ENCODE assay signal across 18 cellular contexts in genomic region chr20:32560482-32560988, GRCh38. TPM values are rescaled to one million over a fixed set of nuclear protein-coding genes. Genes with fewer than 3 reads are reported as not detected.
DNase-seq lines count a peak whose midpoint lies in the region; ATAC-seq and TF ChIP-seq lines count a peak whose summit lies in the region.
"Had no signal": no experiment of that assay in that cellular context is flagged by ENCODE, and none has a peak within 500 bp of the region (broad histone marks: within the 10 kb centered on the region; RNA-seq: fewer than 3 reads in every experiment).

No MANE protein-coding gene starts in this region.

- POLR2A ChIA-PET in activated CD4-positive, alpha-beta memory T cell treated with anti-CD3 and anti-CD28 coated beads for 36 hours (lab: Charles Lee): no interaction called here
- POLR2A ChIA-PET in activated CD4-positive, alpha-beta memory T cell treated with anti-CD3 and anti-CD28 coated beads, Interleukin-2, amount 10 ng/mL, durations not matched to agents 7 days and 5 days (lab: Charles Lee): interaction anchor here (1.2 kb wide), 1 partner anchor 21 kb away, joined by 3 read pairs; no protein-coding TSS in a partner anchor

- H3K4me1 Mint-ChIP-seq in activated CD4-positive, alpha-beta memory T cell treated with anti-CD3 and anti-CD28 coated beads for 36 hours (ENCODE audit: low read depth): peaks cover 40% of the 10 kb centered on the region
- H3K4me1 Mint-ChIP-seq in activated CD4-positive, alpha-beta memory T cell treated with anti-CD3 and anti-CD28 coated beads, Interleukin-2, amount 10 ng/mL, durations not matched to agents 7 days and 5 days: no peaks in the 10 kb centered on the region
- H3K4me1 Mint-ChIP-seq in neural crest cell: peaks cover 51% of the 10 kb centered on the region
- peaks cover 36% of the 10 kb centered on the region for H3K4me1 Mint-ChIP-seq in chondrocyte (ENCODE audit: low read depth)

- CTCF ChIA-PET in activated CD4-positive, alpha-beta memory T cell treated with anti-CD3 and anti-CD28 coated beads for 36 hours (lab: Charles Lee): interaction anchor here (1.1 kb wide), 1 partner anchor 13 kb away, joined by 4 read pairs; no protein-coding TSS in a partner anchor
- CTCF ChIA-PET in activated CD4-positive, alpha-beta memory T cell treated with anti-CD3 and anti-CD28 coated beads, Interleukin-2, amount 10 ng/mL, durations not matched to agents 7 days and 5 days (lab: Charles Lee): no interaction called here

- DNase-seq in activated CD4-positive, alpha-beta memory T cell treated with anti-CD3 and anti-CD28 coated beads for 36 hours: no peak
- no peak for DNase-seq in activated CD4-positive, alpha-beta memory T cell treated with anti-CD3 and anti-CD28 coated beads, Interleukin-2, amount 10 ng/mL, durations not matched to agents 7 days and 5 days
- no peak for DNase-seq in neural crest cell (ENCODE audit: low read depth, low spot score)
- no peak for DNase-seq in SK-N-DZ (ENCODE audit: low spot score)
- no peak for DNase-seq in chondrocyte (ENCODE audit: low spot score)
- DNase-seq: aorta; dermis blood vessel endothelial cell; heart right ventricle; NCI-H1930; NCI-H526 treated with DMSO at 0.1 percent for 48 hours; Peyer's patch; stimulated activated CD4-positive, alpha-beta T cell treated with anti-CD3 and anti-CD28 coated beads, Interleukin-4, amount 100 ng/mL, for 4 hours had no signal

- no peak overlapping the region for H3K4me3 Mint-ChIP-seq in activated CD4-positive, alpha-beta memory T cell treated with anti-CD3 and anti-CD28 coated beads for 36 hours
- no peak overlapping the region for H3K4me3 Mint-ChIP-seq in activated CD4-positive, alpha-beta memory T cell treated with anti-CD3 and anti-CD28 coated beads, Interleukin-2, amount 10 ng/mL, durations not matched to agents 7 days and 5 days
- H3K4me3 Mint-ChIP-seq in neural crest cell (no peak overlapping the region), chondrocyte (ENCODE audit: unreplicated experiment) (no peak overlapping the region)

- H3K9ac ChIP-seq in HUES64 (ENCODE audit: low read depth, low read length): no peak overlapping the region
- H3K9ac ChIP-seq: parathyroid adenoma had no signal

- H3K9me3 ChIP-seq in HUES64 (ENCODE audit: insufficient read depth, low read depth, low read length): no peaks in the 10 kb centered on the region
- H3K9me3 ChIP-seq: heart right ventricle, Peyer's patch had no signal

- ATAC-seq in GM19395 (IDR thresholded peaks at IDR 0.05; ENCODE audit: unreplicated experiment): no peak
- ATAC-seq: heart right ventricle had no signal

- H3K27ac Mint-ChIP-seq in activated CD4-positive, alpha-beta memory T cell treated with anti-CD3 and anti-CD28 coated beads for 36 hours: peak overlapping the region; percentile 8
- H3K27ac Mint-ChIP-seq in activated CD4-positive, alpha-beta memory T cell treated with anti-CD3 and anti-CD28 coated beads, Interleukin-2, amount 10 ng/mL, durations not matched to agents 7 days and 5 days: no peak overlapping the region
- H3K27ac Mint-ChIP-seq in neural crest cell (ENCODE audit: unreplicated experiment) (peak overlapping the region; percentile 62), chondrocyte (ENCODE audit: unreplicated experiment) (no peak overlapping the region)

- H3K4me1 ChIP-seq in HUES64 (ENCODE audit: insufficient read depth, low read length): peaks cover 13% of the 10 kb centered on the region; the same call in 1 of the 2 replicates

- no peaks in the 10 kb centered on the region for H3K27me3 Mint-ChIP-seq in activated CD4-positive, alpha-beta memory T cell treated with anti-CD3 and anti-CD28 coated beads for 36 hours
- H3K27me3 Mint-ChIP-seq in activated CD4-positive, alpha-beta memory T cell treated with anti-CD3 and anti-CD28 coated beads, Interleukin-2, amount 10 ng/mL, durations not matched to agents 7 days and 5 days: no peaks in the 10 kb centered on the region
- H3K27me3 Mint-ChIP-seq in neural crest cell (ENCODE audit: low read depth) (no peaks in the 10 kb centered on the region), chondrocyte (ENCODE audit: low read depth) (no peaks in the 10 kb centered on the region)

- no peaks in the 10 kb centered on the region for H3K27me3 ChIP-seq in HUES64 (ENCODE audit: insufficient read depth, low read length)
- H3K27me3 ChIP-seq: Peyer's patch had no signal

- intact Hi-C loops in activated CD4-positive, alpha-beta memory T cell treated with anti-CD3 and anti-CD28 coated beads for 36 hours (cut with micrococcal nuclease): no loop called here

- TF ChIP-seq CTCF in neural crest cell (conservative IDR thresholded peaks at IDR 0.05): no peak
- TF ChIP-seq CTCF in chondrocyte (IDR thresholded peaks at IDR 0.05): no peak

- H3K4me3 ChIP-seq in HUES64 (ENCODE audit: low read length): no peak overlapping the region
- H3K4me3 ChIP-seq: heart right ventricle, Peyer's patch had no signal

- no peaks in the 10 kb centered on the region for H3K36me3 Mint-ChIP-seq in activated CD4-positive, alpha-beta memory T cell treated with anti-CD3 and anti-CD28 coated beads for 36 hours
- H3K36me3 Mint-ChIP-seq in activated CD4-positive, alpha-beta memory T cell treated with anti-CD3 and anti-CD28 coated beads, Interleukin-2, amount 10 ng/mL, durations not matched to agents 7 days and 5 days (ENCODE audit: low read depth): no peaks in the 10 kb centered on the region
- H3K36me3 Mint-ChIP-seq in neural crest cell (ENCODE audit: low read depth): no peaks in the 10 kb centered on the region
- H3K36me3 Mint-ChIP-seq in chondrocyte (ENCODE audit: low read depth): peaks cover 1% of the 10 kb centered on the region
- H3K36me3 Mint-ChIP-seq: type B pancreatic cell had no signal

- 69% methylated on average over 9 of the region's 9 CpGs for WGBS in HUES64

- H3K36me3 ChIP-seq in HUES64 (ENCODE audit: insufficient read depth, low read length): no peaks in the 10 kb centered on the region
- H3K36me3 ChIP-seq: heart right ventricle, Peyer's patch had no signal

- H3K27ac ChIP-seq in HUES64 (ENCODE audit: low read depth, low read length) (0 out of 2 replicates have a peak overlapping the region, but pooled peaks have one; percentile 44), cingulate gyrus (ENCODE audit: low read depth, low read length) (peak overlapping the region; percentile 58)
- H3K27ac ChIP-seq: heart right ventricle, parathyroid adenoma, Peyer's patch, VCaP had no signal

- no peaks in the 10 kb centered on the region for H3K9me3 Mint-ChIP-seq in activated CD4-positive, alpha-beta memory T cell treated with anti-CD3 and anti-CD28 coated beads for 36 hours
- no peaks in the 10 kb centered on the region for H3K9me3 Mint-ChIP-seq in activated CD4-positive, alpha-beta memory T cell treated with anti-CD3 and anti-CD28 coated beads, Interleukin-2, amount 10 ng/mL, durations not matched to agents 7 days and 5 days
- H3K9me3 Mint-ChIP-seq in neural crest cell (no peaks in the 10 kb centered on the region), chondrocyte (ENCODE audit: low read depth) (no peaks in the 10 kb centered on the region)
- H3K9me3 Mint-ChIP-seq: type B pancreatic cell had no signal

RNA-seq across cellular contexts. Expression of gene NOL4L, which starts 24.6 kb away (rescaled TPM):
- 10 to 100 TPM; 21.8 to 22.1 TPM for total RNA-seq in activated CD4-positive, alpha-beta memory T cell treated with anti-CD3 and anti-CD28 coated beads for 36 hours
- 10 to 100 TPM; 17.1 to 19.1 TPM for total RNA-seq in activated CD4-positive, alpha-beta memory T cell treated with anti-CD3 and anti-CD28 coated beads, Interleukin-2, amount 10 ng/mL, durations not matched to agents 7 days and 5 days
- polyA plus RNA-seq in HUES64 (2013, experiment 1 of 2): 17.9 TPM
- 21.6 TPM for polyA plus RNA-seq in HUES64 (2013, experiment 2 of 2)
- total RNA-seq in neural crest cell (52.3 and 53.6 TPM in 2 replicates), chondrocyte (37.7 to 42.7 TPM (median 40.0 TPM) in 3 replicates)
- 28.6 and 29.6 TPM in 2 replicates for polyA plus RNA-seq in SK-N-DZ (2014; cell fraction: cytosol; rRNA removed)
- polyA plus RNA-seq in SK-N-DZ (2014; cell fraction: nucleus; rRNA removed): 40.7 and 52.5 TPM in 2 replicates

Comparison
In these comparisons a context has a peak if more than half of its experiments do, and no peak if none do; other contexts are left out.
1. H3K27ac Mint-ChIP-seq: peak in activated CD4-positive, alpha-beta memory T cell treated with anti-CD3 and anti-CD28 coated beads for 36 hours (single experiment) and neural crest cell (single experiment); none in activated CD4-positive, alpha-beta memory T cell treated with anti-CD3 and anti-CD28 coated beads, Interleukin-2, amount 10 ng/mL, durations not matched to agents 7 days and 5 days (single experiment) and chondrocyte (single experiment).